In the genomic region with DNA sequence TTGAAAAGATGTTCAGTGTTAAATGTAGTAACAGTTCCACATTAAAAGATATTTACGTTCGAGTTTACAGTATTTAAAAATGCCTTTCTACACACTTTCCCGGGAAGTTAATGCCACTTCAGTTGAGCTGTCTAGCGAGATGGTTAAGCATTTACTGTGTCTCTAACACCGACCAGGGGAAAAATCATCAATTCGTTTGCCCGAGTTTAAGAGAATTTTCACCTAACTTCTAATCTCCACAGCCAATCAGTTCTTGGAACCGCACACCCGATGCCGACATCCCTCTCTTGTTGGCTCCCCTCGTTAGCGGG, we compare ENCODE assay signal across 8 cellular contexts. TPM values are rescaled to one million over a fixed set of nuclear protein-coding genes. Genes with fewer than 3 reads are reported as not detected.
DNase-seq lines count a peak whose midpoint lies in the region; ATAC-seq and TF ChIP-seq lines count a peak whose summit lies in the region.

No MANE protein-coding gene starts in this region.

- peak overlapping the region; percentile 95 for H3K4me3 ChIP-seq in CD4-positive, CD25-positive, alpha-beta regulatory T cell (ENCODE audit: low read depth, low read length)
- peak overlapping the region; percentile 93 for H3K4me3 ChIP-seq in Karpas-422 (ENCODE audit: low read length)

- H3K27ac ChIP-seq in CD4-positive, CD25-positive, alpha-beta regulatory T cell (ENCODE audit: insufficient read depth, low read length, poor library complexity, severe bottlenecking) = peak overlapping the region; percentile 99
- H3K27ac ChIP-seq in Karpas-422 (ENCODE audit: low read length) = peak overlapping the region; percentile 73

- H2AFZ ChIP-seq in Karpas-422 (ENCODE audit: low read length) = peak overlapping the region; percentile 51; the same call in 1 of the 2 replicates

- H3K36me3 ChIP-seq in CD4-positive, CD25-positive, alpha-beta regulatory T cell (ENCODE audit: control insufficient read depth, insufficient read depth, low read length) = peaks cover 3% of the 10 kb centered on the region
- 0 out of 2 replicates have a peak, but pooled peaks cover 16% of the 10 kb centered on the region for H3K36me3 ChIP-seq in Karpas-422 (ENCODE audit: insufficient read depth, low read length)

- peaks cover 9% of the 10 kb centered on the region for H3K36me3 Mint-ChIP-seq in CD4-positive, CD25-positive, alpha-beta regulatory T cell
- peaks cover 28% of the 10 kb centered on the region for H3K36me3 Mint-ChIP-seq in dendritic cell treated with granulocyte-macrophage colony-stimulating factor and Interleukin-4, amounts not matched to agents 40 ng/mL and 50 ng/mL, for 4 days (ENCODE audit: low read depth)
- H3K36me3 Mint-ChIP-seq in nephron progenitor cell (ENCODE audit: low read depth) = peaks cover 25% of the 10 kb centered on the region

- no peaks in the 10 kb centered on the region for H3K27me3 ChIP-seq in CD4-positive, CD25-positive, alpha-beta regulatory T cell (ENCODE audit: control insufficient read depth, insufficient read depth, low read length)
- H3K27me3 ChIP-seq in Karpas-422 (ENCODE audit: low read length) = no peaks in the 10 kb centered on the region

- DNase-seq in CD4-positive, CD25-positive, alpha-beta regulatory T cell = no peak
- no peak for DNase-seq in Karpas-422
- DNase-seq in nephron progenitor cell = no peak
- no peak for DNase-seq in DMS153 treated with DMSO at 0.1 percent for 48 hours (lab: John Stamatoyannopoulos, UW; ENCODE audit: unreplicated experiment)
- DNase-seq in HK-2 (ENCODE audit: unreplicated experiment) = no peak

- peaks cover 0 to 1% (median 0%) of the 10 kb centered on the region in 7 donors for H3K9me3 Mint-ChIP-seq in CD4-positive, CD25-positive, alpha-beta regulatory T cell
- H3K9me3 Mint-ChIP-seq in dendritic cell treated with granulocyte-macrophage colony-stimulating factor and Interleukin-4, amounts not matched to agents 40 ng/mL and 50 ng/mL, for 4 days = no peaks in the 10 kb centered on the region
- H3K9me3 Mint-ChIP-seq in nephron progenitor cell = peaks cover 8% of the 10 kb centered on the region

- peaks cover 88% of the 10 kb centered on the region for H3K79me2 ChIP-seq in Karpas-422 (ENCODE audit: low read length)

- peak overlapping the region; percentile 70 for H3K4me2 ChIP-seq in Karpas-422 (ENCODE audit: low read depth, low read length, poor library complexity, severe bottlenecking)

- peaks cover 37% of the 10 kb centered on the region for H4K20me1 ChIP-seq in Karpas-422 (ENCODE audit: insufficient read depth, low read depth, low read length)

- H3K27me3 Mint-ChIP-seq in CD4-positive, CD25-positive, alpha-beta regulatory T cell = peaks cover 16% of the 10 kb centered on the region
- H3K27me3 Mint-ChIP-seq in dendritic cell treated with granulocyte-macrophage colony-stimulating factor and Interleukin-4, amounts not matched to agents 40 ng/mL and 50 ng/mL, for 4 days = no peaks in the 10 kb centered on the region
- no peaks in the 10 kb centered on the region for H3K27me3 Mint-ChIP-seq in nephron progenitor cell (ENCODE audit: low read depth, poor library complexity)

- intact Hi-C loops in dendritic cell treated with granulocyte-macrophage colony-stimulating factor and Interleukin-4, amounts not matched to agents 40 ng/mL and 50 ng/mL, for 4 days (cut with micrococcal nuclease) = loop anchor here (1.0 kb wide), 1 partner anchor 115 kb away; a partner anchor contains a TSS

- H3K4me1 ChIP-seq in CD4-positive, CD25-positive, alpha-beta regulatory T cell (ENCODE audit: control insufficient read depth, insufficient read depth, low read length, poor library complexity, severe bottlenecking) = peaks cover 75% of the 10 kb centered on the region
- H3K4me1 ChIP-seq in Karpas-422 (ENCODE audit: low read length) = peaks cover 49% of the 10 kb centered on the region

- H3K9ac ChIP-seq in Karpas-422 (ENCODE audit: low read length) = peak overlapping the region; percentile 83

- no peaks in the 10 kb centered on the region for H3K9me3 ChIP-seq in CD4-positive, CD25-positive, alpha-beta regulatory T cell (ENCODE audit: control insufficient read depth in 2 of 2, low read length in 2 of 2)
- H3K9me3 ChIP-seq in Karpas-422 (ENCODE audit: low read length) = no peaks in the 10 kb centered on the region

- no peak for TF ChIP-seq CTCF in nephron progenitor cell (IDR thresholded peaks at IDR 0.05)

- H3K4me3 Mint-ChIP-seq in CD4-positive, CD25-positive, alpha-beta regulatory T cell = peak overlapping the region; percentile 93 to 100 (median 99)
- H3K4me3 Mint-ChIP-seq in dendritic cell treated with granulocyte-macrophage colony-stimulating factor and Interleukin-4, amounts not matched to agents 40 ng/mL and 50 ng/mL, for 4 days = peak overlapping the region; percentile 97
- peak overlapping the region; percentile 100 for H3K4me3 Mint-ChIP-seq in nephron progenitor cell

- H3K9me2 ChIP-seq in Karpas-422 (replicated peaks; ENCODE audit: insufficient read depth, low read length) = no peaks in the 10 kb centered on the region

- peaks cover 43 to 79% (median 61%) of the 10 kb centered on the region in 4 donors for H3K4me1 Mint-ChIP-seq in CD4-positive, CD25-positive, alpha-beta regulatory T cell
- H3K4me1 Mint-ChIP-seq in dendritic cell treated with granulocyte-macrophage colony-stimulating factor and Interleukin-4, amounts not matched to agents 40 ng/mL and 50 ng/mL, for 4 days (ENCODE audit: low read depth) = peaks cover 43% of the 10 kb centered on the region
- H3K4me1 Mint-ChIP-seq in nephron progenitor cell = peaks cover 56% of the 10 kb centered on the region

- H3K27ac Mint-ChIP-seq in CD4-positive, CD25-positive, alpha-beta regulatory T cell = peak overlapping the region; percentile 99 to 100 (median 100)
- peak overlapping the region; percentile 97 for H3K27ac Mint-ChIP-seq in dendritic cell treated with granulocyte-macrophage colony-stimulating factor and Interleukin-4, amounts not matched to agents 40 ng/mL and 50 ng/mL, for 4 days
- peak overlapping the region; percentile 100 for H3K27ac Mint-ChIP-seq in nephron progenitor cell

- no peak for ATAC-seq in CD4-positive, CD25-positive, alpha-beta regulatory T cell (ENCODE audit: low read depth in 2 of 2)
- ATAC-seq in HG03432 (IDR thresholded peaks at IDR 0.05; ENCODE audit: unreplicated experiment) (no peak), HG03175 (IDR thresholded peaks at IDR 0.05; ENCODE audit: unreplicated experiment) (no peak)

RNA-seq across cellular contexts. Expression of a gene that starts 58.2 kb away (rescaled TPM):
- total RNA-seq in CD4-positive, CD25-positive, alpha-beta regulatory T cell = not detected
- polyA plus RNA-seq in CD4-positive, CD25-positive, alpha-beta regulatory T cell = under 1 TPM in 2 of 4 donors, not detected in 2; 0.08 to 0.22 TPM
- total RNA-seq in Karpas-422 (2014; rRNA removed; shearing (Covaris generic); ENCODE audit: low replicate concordance) = not detected in 2 replicates
